Comparison of ENCODE assay signal across 1 cellular context in the genomic region with DNA sequence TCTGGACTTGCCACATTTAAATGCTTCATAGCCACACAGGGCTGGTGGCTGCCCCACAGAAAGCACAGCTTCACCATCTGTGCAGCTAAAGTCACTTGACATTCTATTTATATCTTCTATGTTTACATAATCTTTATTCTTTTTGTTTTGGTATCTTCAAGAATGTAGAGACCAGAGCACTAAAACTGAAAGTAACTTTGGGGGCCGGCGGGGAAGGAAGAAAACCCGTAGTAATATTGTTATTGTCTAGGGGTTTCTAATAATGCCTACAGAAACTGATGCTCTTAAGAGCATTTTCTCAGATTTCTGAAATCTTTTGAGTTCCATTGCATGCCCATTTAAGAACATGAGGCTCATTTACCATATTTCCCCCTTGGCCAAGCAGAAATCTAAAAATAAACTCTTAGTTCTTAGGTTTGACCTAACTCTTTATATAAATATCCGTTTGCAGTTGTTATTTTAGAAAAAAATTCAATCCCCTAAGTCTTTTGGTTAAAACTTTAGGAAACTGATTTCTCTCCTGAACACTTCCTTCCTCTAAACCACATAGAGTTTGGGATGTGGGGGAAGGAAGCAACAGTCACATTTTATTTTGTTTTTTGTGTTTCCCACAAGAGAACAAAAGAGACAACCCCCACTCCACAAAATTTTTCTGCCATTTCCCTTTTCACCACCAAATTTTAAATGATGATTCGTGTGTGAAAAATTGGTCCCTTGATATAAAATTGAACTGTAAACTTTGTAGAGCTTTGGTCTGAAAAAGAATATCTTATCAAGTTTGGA.
TF ChIP-seq lines count a peak whose summit lies in the region.

No MANE protein-coding gene starts in this region.

TF ChIP-seq in GM12878, 131 proteins besides CTCF, POLR2A, EP300 and RAD21 (continued from another document and continues in another):
- TF ChIP-seq, protein P1, sequence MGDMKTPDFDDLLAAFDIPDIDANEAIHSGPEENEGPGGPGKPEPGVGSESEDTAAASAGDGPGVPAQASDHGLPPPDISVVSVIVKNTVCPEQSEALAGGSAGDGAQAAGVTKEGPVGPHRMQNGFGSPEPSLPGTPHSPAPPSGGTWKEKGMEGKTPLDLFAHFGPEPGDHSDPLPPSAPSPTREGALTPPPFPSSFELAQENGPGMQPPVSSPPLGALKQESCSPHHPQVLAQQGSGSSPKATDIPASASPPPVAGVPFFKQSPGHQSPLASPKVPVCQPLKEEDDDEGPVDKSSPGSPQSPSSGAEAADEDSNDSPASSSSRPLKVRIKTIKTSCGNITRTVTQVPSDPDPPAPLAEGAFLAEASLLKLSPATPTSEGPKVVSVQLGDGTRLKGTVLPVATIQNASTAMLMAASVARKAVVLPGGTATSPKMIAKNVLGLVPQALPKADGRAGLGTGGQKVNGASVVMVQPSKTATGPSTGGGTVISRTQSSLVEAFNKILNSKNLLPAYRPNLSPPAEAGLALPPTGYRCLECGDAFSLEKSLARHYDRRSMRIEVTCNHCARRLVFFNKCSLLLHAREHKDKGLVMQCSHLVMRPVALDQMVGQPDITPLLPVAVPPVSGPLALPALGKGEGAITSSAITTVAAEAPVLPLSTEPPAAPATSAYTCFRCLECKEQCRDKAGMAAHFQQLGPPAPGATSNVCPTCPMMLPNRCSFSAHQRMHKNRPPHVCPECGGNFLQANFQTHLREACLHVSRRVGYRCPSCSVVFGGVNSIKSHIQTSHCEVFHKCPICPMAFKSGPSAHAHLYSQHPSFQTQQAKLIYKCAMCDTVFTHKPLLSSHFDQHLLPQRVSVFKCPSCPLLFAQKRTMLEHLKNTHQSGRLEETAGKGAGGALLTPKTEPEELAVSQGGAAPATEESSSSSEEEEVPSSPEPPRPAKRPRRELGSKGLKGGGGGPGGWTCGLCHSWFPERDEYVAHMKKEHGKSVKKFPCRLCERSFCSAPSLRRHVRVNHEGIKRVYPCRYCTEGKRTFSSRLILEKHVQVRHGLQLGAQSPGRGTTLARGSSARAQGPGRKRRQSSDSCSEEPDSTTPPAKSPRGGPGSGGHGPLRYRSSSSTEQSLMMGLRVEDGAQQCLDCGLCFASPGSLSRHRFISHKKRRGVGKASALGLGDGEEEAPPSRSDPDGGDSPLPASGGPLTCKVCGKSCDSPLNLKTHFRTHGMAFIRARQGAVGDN (IDR thresholded peaks at IDR 0.05) = no peak
- TF ChIP-seq, protein P2, sequence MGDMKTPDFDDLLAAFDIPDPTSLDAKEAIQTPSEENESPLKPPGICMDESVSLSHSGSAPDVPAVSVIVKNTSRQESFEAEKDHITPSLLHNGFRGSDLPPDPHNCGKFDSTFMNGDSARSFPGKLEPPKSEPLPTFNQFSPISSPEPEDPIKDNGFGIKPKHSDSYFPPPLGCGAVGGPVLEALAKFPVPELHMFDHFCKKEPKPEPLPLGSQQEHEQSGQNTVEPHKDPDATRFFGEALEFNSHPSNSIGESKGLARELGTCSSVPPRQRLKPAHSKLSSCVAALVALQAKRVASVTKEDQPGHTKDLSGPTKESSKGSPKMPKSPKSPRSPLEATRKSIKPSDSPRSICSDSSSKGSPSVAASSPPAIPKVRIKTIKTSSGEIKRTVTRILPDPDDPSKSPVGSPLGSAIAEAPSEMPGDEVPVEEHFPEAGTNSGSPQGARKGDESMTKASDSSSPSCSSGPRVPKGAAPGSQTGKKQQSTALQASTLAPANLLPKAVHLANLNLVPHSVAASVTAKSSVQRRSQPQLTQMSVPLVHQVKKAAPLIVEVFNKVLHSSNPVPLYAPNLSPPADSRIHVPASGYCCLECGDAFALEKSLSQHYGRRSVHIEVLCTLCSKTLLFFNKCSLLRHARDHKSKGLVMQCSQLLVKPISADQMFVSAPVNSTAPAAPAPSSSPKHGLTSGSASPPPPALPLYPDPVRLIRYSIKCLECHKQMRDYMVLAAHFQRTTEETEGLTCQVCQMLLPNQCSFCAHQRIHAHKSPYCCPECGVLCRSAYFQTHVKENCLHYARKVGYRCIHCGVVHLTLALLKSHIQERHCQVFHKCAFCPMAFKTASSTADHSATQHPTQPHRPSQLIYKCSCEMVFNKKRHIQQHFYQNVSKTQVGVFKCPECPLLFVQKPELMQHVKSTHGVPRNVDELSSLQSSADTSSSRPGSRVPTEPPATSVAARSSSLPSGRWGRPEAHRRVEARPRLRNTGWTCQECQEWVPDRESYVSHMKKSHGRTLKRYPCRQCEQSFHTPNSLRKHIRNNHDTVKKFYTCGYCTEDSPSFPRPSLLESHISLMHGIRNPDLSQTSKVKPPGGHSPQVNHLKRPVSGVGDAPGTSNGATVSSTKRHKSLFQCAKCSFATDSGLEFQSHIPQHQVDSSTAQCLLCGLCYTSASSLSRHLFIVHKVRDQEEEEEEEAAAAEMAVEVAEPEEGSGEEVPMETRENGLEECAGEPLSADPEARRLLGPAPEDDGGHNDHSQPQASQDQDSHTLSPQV (IDR thresholded peaks at IDR 0.05) = no peak
- no peak for TF ChIP-seq TARDBP (IDR thresholded peaks at IDR 0.05; ENCODE audit: borderline replicate concordance)
- no peak for TF ChIP-seq SUZ12 (IDR thresholded peaks at IDR 0.05; ENCODE audit: unreplicated experiment)
- TF ChIP-seq NFIC (IDR thresholded peaks at IDR 0.05; ENCODE audit: low read depth, low read length) = 0 out of 2 replicates have a peak, but pooled peaks have one; percentile 23
- TF ChIP-seq HCFC1 (IDR thresholded peaks at IDR 0.05; ENCODE audit: low read length) = no peak
- TF ChIP-seq SPI1 (IDR thresholded peaks at IDR 0.05; ENCODE audit: borderline replicate concordance, insufficient read depth, low read depth, low read length) = no peak
- TF ChIP-seq CHD2 (IDR thresholded peaks at IDR 0.05; ENCODE audit: borderline replicate concordance, low read depth, low read length) = no peak
- no peak for TF ChIP-seq SUPT20H (IDR thresholded peaks at IDR 0.05; ENCODE audit: borderline replicate concordance, control insufficient read depth, low read depth, low read length)
- TF ChIP-seq BMI1 (IDR thresholded peaks at IDR 0.05; ENCODE audit: borderline replicate concordance) = no peak
- TF ChIP-seq SREBF1 (IDR thresholded peaks at IDR 0.05; ENCODE audit: low read length) = no peak
- no peak for TF ChIP-seq POLR2AphosphoS5 (IDR thresholded peaks at IDR 0.05; ENCODE audit: low read length)
- TF ChIP-seq MYC (IDR thresholded peaks at IDR 0.05; ENCODE audit: insufficient read depth, insufficient read length, insufficient replicate concordance, low read length, severe bottlenecking) = no peak
- TF ChIP-seq, protein P3, sequence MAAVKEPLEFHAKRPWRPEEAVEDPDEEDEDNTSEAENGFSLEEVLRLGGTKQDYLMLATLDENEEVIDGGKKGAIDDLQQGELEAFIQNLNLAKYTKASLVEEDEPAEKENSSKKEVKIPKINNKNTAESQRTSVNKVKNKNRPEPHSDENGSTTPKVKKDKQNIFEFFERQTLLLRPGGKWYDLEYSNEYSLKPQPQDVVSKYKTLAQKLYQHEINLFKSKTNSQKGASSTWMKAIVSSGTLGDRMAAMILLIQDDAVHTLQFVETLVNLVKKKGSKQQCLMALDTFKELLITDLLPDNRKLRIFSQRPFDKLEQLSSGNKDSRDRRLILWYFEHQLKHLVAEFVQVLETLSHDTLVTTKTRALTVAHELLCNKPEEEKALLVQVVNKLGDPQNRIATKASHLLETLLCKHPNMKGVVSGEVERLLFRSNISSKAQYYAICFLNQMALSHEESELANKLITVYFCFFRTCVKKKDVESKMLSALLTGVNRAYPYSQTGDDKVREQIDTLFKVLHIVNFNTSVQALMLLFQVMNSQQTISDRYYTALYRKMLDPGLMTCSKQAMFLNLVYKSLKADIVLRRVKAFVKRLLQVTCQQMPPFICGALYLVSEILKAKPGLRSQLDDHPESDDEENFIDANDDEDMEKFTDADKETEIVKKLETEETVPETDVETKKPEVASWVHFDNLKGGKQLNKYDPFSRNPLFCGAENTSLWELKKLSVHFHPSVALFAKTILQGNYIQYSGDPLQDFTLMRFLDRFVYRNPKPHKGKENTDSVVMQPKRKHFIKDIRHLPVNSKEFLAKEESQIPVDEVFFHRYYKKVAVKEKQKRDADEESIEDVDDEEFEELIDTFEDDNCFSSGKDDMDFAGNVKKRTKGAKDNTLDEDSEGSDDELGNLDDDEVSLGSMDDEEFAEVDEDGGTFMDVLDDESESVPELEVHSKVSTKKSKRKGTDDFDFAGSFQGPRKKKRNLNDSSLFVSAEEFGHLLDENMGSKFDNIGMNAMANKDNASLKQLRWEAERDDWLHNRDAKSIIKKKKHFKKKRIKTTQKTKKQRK (IDR thresholded peaks at IDR 0.05; ENCODE audit: low read depth, low read length) = no peak
- no peak for TF ChIP-seq NRF1 (conservative IDR thresholded peaks at IDR 0.05; ENCODE audit: low read depth, low read length)
- TF ChIP-seq MTA3 (IDR thresholded peaks at IDR 0.05; ENCODE audit: borderline replicate concordance, low read length) = no peak
- TF ChIP-seq CBFB (IDR thresholded peaks at IDR 0.05; ENCODE audit: low read depth) = no peak
- TF ChIP-seq RB1 (IDR thresholded peaks at IDR 0.05; ENCODE audit: borderline replicate concordance) = no peak
- TF ChIP-seq, protein P4, sequence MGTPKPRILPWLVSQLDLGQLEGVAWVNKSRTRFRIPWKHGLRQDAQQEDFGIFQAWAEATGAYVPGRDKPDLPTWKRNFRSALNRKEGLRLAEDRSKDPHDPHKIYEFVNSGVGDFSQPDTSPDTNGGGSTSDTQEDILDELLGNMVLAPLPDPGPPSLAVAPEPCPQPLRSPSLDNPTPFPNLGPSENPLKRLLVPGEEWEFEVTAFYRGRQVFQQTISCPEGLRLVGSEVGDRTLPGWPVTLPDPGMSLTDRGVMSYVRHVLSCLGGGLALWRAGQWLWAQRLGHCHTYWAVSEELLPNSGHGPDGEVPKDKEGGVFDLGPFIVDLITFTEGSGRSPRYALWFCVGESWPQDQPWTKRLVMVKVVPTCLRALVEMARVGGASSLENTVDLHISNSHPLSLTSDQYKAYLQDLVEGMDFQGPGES (IDR thresholded peaks at IDR 0.05) = no peak
- TF ChIP-seq, protein P5, sequence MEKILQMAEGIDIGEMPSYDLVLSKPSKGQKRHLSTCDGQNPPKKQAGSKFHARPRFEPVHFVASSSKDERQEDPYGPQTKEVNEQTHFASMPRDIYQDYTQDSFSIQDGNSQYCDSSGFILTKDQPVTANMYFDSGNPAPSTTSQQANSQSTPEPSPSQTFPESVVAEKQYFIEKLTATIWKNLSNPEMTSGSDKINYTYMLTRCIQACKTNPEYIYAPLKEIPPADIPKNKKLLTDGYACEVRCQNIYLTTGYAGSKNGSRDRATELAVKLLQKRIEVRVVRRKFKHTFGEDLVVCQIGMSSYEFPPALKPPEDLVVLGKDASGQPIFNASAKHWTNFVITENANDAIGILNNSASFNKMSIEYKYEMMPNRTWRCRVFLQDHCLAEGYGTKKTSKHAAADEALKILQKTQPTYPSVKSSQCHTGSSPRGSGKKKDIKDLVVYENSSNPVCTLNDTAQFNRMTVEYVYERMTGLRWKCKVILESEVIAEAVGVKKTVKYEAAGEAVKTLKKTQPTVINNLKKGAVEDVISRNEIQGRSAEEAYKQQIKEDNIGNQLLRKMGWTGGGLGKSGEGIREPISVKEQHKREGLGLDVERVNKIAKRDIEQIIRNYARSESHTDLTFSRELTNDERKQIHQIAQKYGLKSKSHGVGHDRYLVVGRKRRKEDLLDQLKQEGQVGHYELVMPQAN (conservative IDR thresholded peaks at IDR 0.05) = no peak
- TF ChIP-seq RUNX3 (IDR thresholded peaks at IDR 0.05; ENCODE audit: low read length) = 0 out of 2 replicates have a peak, but pooled peaks have one; percentile 16
- TF ChIP-seq LARP7 (IDR thresholded peaks at IDR 0.05) = no peak
- no peak for TF ChIP-seq TBL1XR1 (IDR thresholded peaks at IDR 0.05; ENCODE audit: low read depth, low read length)
- TF ChIP-seq IKZF1 (conservative IDR thresholded peaks at IDR 0.05) = no peak
- TF ChIP-seq, protein P6, sequence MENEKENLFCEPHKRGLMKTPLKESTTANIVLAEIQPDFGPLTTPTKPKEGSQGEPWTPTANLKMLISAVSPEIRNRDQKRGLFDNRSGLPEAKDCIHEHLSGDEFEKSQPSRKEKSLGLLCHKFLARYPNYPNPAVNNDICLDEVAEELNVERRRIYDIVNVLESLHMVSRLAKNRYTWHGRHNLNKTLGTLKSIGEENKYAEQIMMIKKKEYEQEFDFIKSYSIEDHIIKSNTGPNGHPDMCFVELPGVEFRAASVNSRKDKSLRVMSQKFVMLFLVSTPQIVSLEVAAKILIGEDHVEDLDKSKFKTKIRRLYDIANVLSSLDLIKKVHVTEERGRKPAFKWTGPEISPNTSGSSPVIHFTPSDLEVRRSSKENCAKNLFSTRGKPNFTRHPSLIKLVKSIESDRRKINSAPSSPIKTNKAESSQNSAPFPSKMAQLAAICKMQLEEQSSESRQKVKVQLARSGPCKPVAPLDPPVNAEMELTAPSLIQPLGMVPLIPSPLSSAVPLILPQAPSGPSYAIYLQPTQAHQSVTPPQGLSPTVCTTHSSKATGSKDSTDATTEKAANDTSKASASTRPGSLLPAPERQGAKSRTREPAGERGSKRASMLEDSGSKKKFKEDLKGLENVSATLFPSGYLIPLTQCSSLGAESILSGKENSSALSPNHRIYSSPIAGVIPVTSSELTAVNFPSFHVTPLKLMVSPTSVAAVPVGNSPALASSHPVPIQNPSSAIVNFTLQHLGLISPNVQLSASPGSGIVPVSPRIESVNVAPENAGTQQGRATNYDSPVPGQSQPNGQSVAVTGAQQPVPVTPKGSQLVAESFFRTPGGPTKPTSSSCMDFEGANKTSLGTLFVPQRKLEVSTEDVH (IDR thresholded peaks at IDR 0.05; ENCODE audit: low read depth, partially characterized antibody) = no peak
- no peak for TF ChIP-seq SMAD1 (IDR thresholded peaks at IDR 0.05; ENCODE audit: low read depth, partially characterized antibody)
- TF ChIP-seq EGR1 (IDR thresholded peaks at IDR 0.05; ENCODE audit: borderline replicate concordance in 1 of 2, low read depth in 2 of 2, low read length in 2 of 2) = no peak
- TF ChIP-seq, protein P7, sequence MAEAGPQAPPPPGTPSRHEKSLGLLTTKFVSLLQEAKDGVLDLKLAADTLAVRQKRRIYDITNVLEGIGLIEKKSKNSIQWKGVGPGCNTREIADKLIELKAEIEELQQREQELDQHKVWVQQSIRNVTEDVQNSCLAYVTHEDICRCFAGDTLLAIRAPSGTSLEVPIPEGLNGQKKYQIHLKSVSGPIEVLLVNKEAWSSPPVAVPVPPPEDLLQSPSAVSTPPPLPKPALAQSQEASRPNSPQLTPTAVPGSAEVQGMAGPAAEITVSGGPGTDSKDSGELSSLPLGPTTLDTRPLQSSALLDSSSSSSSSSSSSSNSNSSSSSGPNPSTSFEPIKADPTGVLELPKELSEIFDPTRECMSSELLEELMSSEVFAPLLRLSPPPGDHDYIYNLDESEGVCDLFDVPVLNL (IDR thresholded peaks at IDR 0.05; ENCODE audit: low read depth, low read length) = no peak
